8 cellular contexts compared by ENCODE assay signal in the genomic region with DNA sequence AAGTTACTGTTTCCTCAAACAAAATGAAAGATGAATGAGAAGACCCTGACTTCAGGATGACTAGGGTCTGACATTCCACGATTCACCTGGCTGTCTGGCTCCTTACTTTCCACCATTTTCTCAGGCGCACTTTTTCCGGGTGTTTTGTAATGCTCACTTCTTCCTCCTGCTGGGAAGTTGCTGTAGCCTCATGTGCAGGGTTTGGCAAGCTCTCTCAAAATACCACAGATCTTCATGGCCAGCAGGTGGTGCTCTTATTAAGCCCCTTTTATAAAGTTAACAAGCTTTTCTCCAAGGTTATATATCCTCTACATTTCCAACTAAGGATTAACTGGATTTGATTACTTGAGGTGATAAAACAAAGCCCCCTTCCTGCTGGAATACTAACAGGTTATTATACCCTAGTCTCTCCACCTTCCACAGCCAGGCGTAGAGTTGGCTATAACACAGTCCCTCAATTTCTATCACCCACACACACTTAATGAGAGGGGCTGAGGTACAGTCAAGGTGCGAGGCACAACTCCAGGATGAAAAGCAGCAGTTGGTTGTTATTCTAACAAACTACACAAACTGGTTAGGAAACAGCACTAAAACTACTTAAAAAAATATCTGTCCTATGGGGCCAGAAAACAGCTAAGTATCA. TPM values are rescaled to one million over a fixed set of nuclear protein-coding genes. Genes with fewer than 3 reads are reported as not detected.
DNase-seq lines count a peak whose midpoint lies in the region; ATAC-seq, FAIRE-seq and TF ChIP-seq lines count a peak whose summit lies in the region.

No MANE protein-coding gene starts in this region.

- 46 to 49% (median 48%) methylated on average over 5 of the region's 5 CpGs for WGBS in small intestine, 3 donors

- no peak for ATAC-seq in GM18517 (IDR thresholded peaks at IDR 0.05; ENCODE audit: unreplicated experiment)

- DNase-seq in GM06990 (ENCODE audit: extremely low read depth, insufficient read length) (no peak), NCI-H1105 (lab: John Stamatoyannopoulos, UW) (peak; percentile 66), SW 1271 (lab: John Stamatoyannopoulos, UW) (peak; percentile 74 to 87), brain pericyte (ENCODE audit: low read depth, low spot score) (peak; percentile 71), iPS-NIHi7 (ENCODE audit: extremely low spot score) (peak; percentile 82), small intestine (peak; percentile 87), ecto neural progenitor cell (ENCODE audit: low spot score) (no peak)

- H3K27me3 ChIP-seq in GM06990 (replicated peaks; ENCODE audit: control insufficient read depth, insufficient read depth, low read length) (no peaks in the 10 kb centered on the region), small intestine (ENCODE audit: control insufficient read depth in 2 of 2, insufficient read depth in 2 of 2, low read length in 2 of 2) (no peaks in the 10 kb centered on the region)

- peak overlapping the region in 1 of 2 donors; percentile 33 for H3K27ac ChIP-seq in small intestine (ENCODE audit: low read depth in 1 of 2, low read length in 1 of 2)

- FAIRE-seq in small intestine (lab: Jason Lieb, UNC) = no peak

- H3K9me3 ChIP-seq in small intestine (ENCODE audit: control insufficient read depth, low read depth) = no peaks in the 10 kb centered on the region

- peaks cover 0 to 4% of the 10 kb centered on the region in 2 donors for H3K4me1 ChIP-seq in small intestine (ENCODE audit: control insufficient read depth in 2 of 2, insufficient read depth in 1 of 2, low read depth in 1 of 2, low read length in 1 of 2)

- H3K4me3 ChIP-seq in GM06990 (replicated peaks; ENCODE audit: low read depth, low read length) (no peak overlapping the region), small intestine (ENCODE audit: low read depth in 1 of 2, low read length in 2 of 2) (no peak overlapping the region)

- peaks cover 14% of the 10 kb centered on the region for H3K36me3 ChIP-seq in GM06990 (ENCODE audit: control insufficient read depth, insufficient read depth, low read length)
- peaks cover 10 to 14% of the 10 kb centered on the region in 2 donors for H3K36me3 ChIP-seq in small intestine (ENCODE audit: control insufficient read depth in 2 of 2, insufficient read depth in 2 of 2, low read length in 2 of 2)

- peak; percentile 71 for TF ChIP-seq CTCF in GM06990 (IDR thresholded peaks at IDR 0.05; ENCODE audit: insufficient read depth, low read length, poor library complexity, severe bottlenecking)

RNA-seq across cellular contexts. Expression of gene STH, which starts 45.4 kb away (rescaled TPM):
- not detected for polyA plus RNA-seq in small intestine

Comparison
In these comparisons a context has a peak if more than half of its experiments do, and no peak if none do; other contexts are left out.
1. DNase-seq: peak in NCI-H1105 (single experiment), SW 1271 (2 of 2), brain pericyte (single experiment), iPS-NIHi7 (single experiment) and small intestine (single experiment); none in GM06990 (single experiment) and ecto neural progenitor cell (single experiment).